ENCODE assay signal across 2 cellular contexts in genomic region chr1:111582016-111582415, GRCh38.
TF ChIP-seq lines count a peak whose summit lies in the region.

No MANE protein-coding gene starts in this region.

TF ChIP-seq in HepG2, 621 proteins besides CTCF, POLR2A, EP300 and RAD21:
- TF ChIP-seq RFXAP (CRISPR knock-in tag; IDR thresholded peaks at IDR 0.05; ENCODE audit: borderline replicate concordance), result no peak
- 0 out of 2 replicates have a peak, but pooled peaks have one; percentile 38 for TF ChIP-seq ZMYM3 (CRISPR knock-in tag; IDR thresholded peaks at IDR 0.05)
- no peak for TF ChIP-seq PRPF4 (IDR thresholded peaks at IDR 0.05; ENCODE audit: low read depth, low read length, poor library complexity, severe bottlenecking)
- TF ChIP-seq MEIS1 (CRISPR knock-in tag; IDR thresholded peaks at IDR 0.05; ENCODE audit: borderline replicate concordance), result no peak
- TF ChIP-seq ZBTB10 (CRISPR knock-in tag; IDR thresholded peaks at IDR 0.05; ENCODE audit: borderline replicate concordance), result no peak
- no peak for TF ChIP-seq ZC3H4 (CRISPR knock-in tag; IDR thresholded peaks at IDR 0.05; ENCODE audit: borderline replicate concordance)

TF ChIP-seq in H1, 55 proteins besides CTCF, POLR2A, EP300 and RAD21:
- no peak for TF ChIP-seq RFX5 (IDR thresholded peaks at IDR 0.05; ENCODE audit: borderline replicate concordance, low read depth, low read length)
- TF ChIP-seq KDM1A (IDR thresholded peaks at IDR 0.05; ENCODE audit: borderline replicate concordance, low read length), result 0 out of 2 replicates have a peak, but pooled peaks have one; percentile 42
